ENCODE assay signal across 15 cellular contexts in the genomic region with DNA sequence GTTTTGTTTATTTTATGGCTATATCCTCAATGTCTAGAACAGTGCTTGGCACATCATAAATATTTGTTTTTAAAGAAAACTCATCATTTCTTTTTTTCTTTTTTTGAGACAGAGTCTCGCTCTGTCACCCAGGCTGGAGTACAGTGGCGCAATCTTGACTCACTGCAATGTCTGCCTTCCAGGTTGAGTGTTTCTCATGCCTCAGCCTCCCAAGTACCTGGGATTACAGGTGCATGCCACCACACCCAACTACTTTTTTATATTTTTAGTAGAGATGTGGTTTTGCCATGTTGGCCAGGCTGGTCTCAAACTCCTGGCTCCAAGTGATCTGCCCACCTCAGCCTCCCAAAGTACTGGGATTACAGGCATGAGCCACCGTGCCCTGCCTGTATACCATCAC. TPM values are rescaled to one million over a fixed set of nuclear protein-coding genes. Genes with fewer than 3 reads are reported as not detected.
"Had no signal": no experiment of that assay in that cellular context is flagged by ENCODE, and none has a peak within 500 bp of the region (broad histone marks: within the 10 kb centered on the region; RNA-seq: fewer than 3 reads in every experiment).

No MANE protein-coding gene starts in this region.

RNA-seq across cellular contexts. Expression of a gene that starts 9.4 kb away (rescaled TPM):
- total RNA-seq: cardiac septum, cerebellum, dermis microvascular lymphatic vessel endothelial cell, left lung, lower lobe of right lung, mesothelial cell of epicardium, mucosa of gallbladder, neural crest cell, psoas muscle, right lobe of liver, upper lobe of right lung, vagina had no signal
- polyA plus RNA-seq: esophagus, ovary, psoas muscle, thymus had no signal
